Comparison of ENCODE assay signal across 34 cellular contexts in genomic region chr15:81558056-81558455, GRCh38.
"Had no signal": no experiment of that assay in that cellular context is flagged by ENCODE, and none has a peak within 500 bp of the region (broad histone marks: within the 10 kb centered on the region; RNA-seq: fewer than 3 reads in every experiment).

No MANE protein-coding gene starts in this region.

- H3K4me3 ChIP-seq: MG63 had no signal

- H3K4me2 ChIP-seq: KMS-11 had no signal

- H3K36me3 ChIP-seq: MG63 had no signal

- H3K27me3 ChIP-seq: MG63 had no signal

- H3K9ac ChIP-seq: KMS-11 had no signal

- DNase-seq: Karpas-422, Kasumi-1, MG63, MM.1S, MV-4-11, NCI-H1048, NCI-H1092, NCI-H1092 treated with DMSO at 0.1 percent for 48 hours, NCI-H1105, NCI-H1105 treated with DMSO at 0.1 percent for 48 hours, NCI-H1417, NCI-H1417 treated with DMSO at 0.1 percent for 48 hours, NCI-H1436, NCI-H1436 treated with DMSO at 0.1 percent for 48 hours, NCI-H146, NCI-H1694, NCI-H1694 treated with DMSO at 0.1 percent for 48 hours, NCI-H187, NCI-H187 treated with DMSO at 0.1 percent for 48 hours, NCI-H1930, NCI-H2029, NCI-H2029 treated with DMSO at 0.1 percent for 48 hours, NCI-H2081, NCI-H2081 treated with DMSO at 0.1 percent for 48 hours, NCI-H2107, NCI-H2171, NCI-H2171 treated with DMSO at 0.1 percent for 48 hours, NCI-H2227 treated with DMSO at 0.1 percent for 48 hours, NCI-H226, NCI-H345, NCI-H446, NCI-H446 treated with DMSO at 0.1 percent for 48 hours, NCI-H510A had no signal

- H3K27ac ChIP-seq: KMS-11 had no signal
